In the genomic region with DNA sequence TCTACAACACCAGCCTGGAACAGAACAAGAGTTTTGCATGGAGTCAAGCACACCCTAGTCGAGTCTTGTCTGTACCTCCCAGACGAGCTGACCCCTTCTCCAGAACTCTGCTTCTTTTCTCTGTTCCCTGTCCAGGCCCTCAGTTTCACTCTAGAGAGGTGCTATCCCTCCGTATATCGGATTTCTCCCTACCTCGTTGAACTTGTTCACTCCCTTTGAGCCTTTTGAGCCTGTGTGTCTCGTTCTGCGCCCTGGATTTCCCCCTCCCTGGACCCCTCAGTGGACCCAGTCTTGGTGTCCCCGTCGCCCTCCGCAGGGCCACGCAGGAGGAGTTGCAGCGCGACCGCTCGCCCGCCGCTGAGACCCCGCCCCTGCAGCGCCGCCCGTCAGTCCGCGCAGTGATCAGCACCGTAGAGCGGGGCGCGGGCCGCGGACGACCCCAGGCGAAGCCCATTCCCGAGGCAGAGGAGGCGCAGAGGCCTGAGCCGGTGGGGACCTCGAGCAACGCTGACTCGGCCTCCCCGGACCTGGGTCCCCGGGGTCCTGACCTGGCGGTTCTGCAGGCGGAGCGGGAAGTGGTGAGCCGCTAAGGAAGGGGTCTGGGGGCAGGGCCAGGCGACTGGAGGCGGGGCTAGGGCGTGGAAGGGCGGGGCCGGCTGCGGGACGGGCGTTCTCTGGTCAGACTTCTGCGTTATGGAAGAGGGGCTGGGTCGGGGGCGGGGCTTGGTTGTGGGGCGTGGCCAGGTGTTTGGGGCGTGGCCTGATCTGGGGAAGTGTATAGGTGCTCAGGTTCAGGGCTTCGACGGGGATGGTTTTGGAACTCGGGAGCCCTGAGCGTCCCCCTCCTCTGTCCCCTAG, we compare ENCODE assay signal across 1 cellular context.
TF ChIP-seq lines count a peak whose summit lies in the region.

No MANE protein-coding gene starts in this region.

TF ChIP-seq in HepG2, 621 proteins besides CTCF, POLR2A, EP300 and RAD21 (continued from another document):
- TF ChIP-seq ZSCAN25 (CRISPR knock-in tag; IDR thresholded peaks at IDR 0.05) (peak; percentile 42; the same call in 1 of the 2 replicates), ZNF777 (CRISPR knock-in tag; IDR thresholded peaks at IDR 0.05) (peak; percentile 45; the same call in 1 of the 2 replicates), ZNF605 (CRISPR knock-in tag; IDR thresholded peaks at IDR 0.05) (peak; percentile 68), ZBTB7B (CRISPR knock-in tag; IDR thresholded peaks at IDR 0.05) (peak; percentile 73; the same call in 1 of the 2 replicates), HIVEP1 (CRISPR knock-in tag; IDR thresholded peaks at IDR 0.05) (peak; percentile 60; the same call in 1 of the 2 replicates), HDAC1 (CRISPR knock-in tag; IDR thresholded peaks at IDR 0.05) (peak; percentile 35; the same call in 1 of the 2 replicates), ARID2 (CRISPR knock-in tag; IDR thresholded peaks at IDR 0.05; ENCODE audit: borderline replicate concordance) (no peak), SAP130 (CRISPR knock-in tag; IDR thresholded peaks at IDR 0.05; ENCODE audit: low read depth) (peak; percentile 45; the same call in 1 of the 2 replicates), NRL (CRISPR knock-in tag; IDR thresholded peaks at IDR 0.05; ENCODE audit: borderline replicate concordance) (no peak), ZFP90 (CRISPR knock-in tag; IDR thresholded peaks at IDR 0.05; ENCODE audit: borderline replicate concordance) (peak; percentile 20; the same call in 1 of the 2 replicates), ZNF44 (CRISPR knock-in tag; IDR thresholded peaks at IDR 0.05) (0 out of 2 replicates have a peak, but pooled peaks have one; percentile 44), ZNF556 (CRISPR knock-in tag; IDR thresholded peaks at IDR 0.05; ENCODE audit: borderline replicate concordance) (0 out of 2 replicates have a peak, but pooled peaks have one; percentile 26)
- TF ChIP-seq, protein P1, sequence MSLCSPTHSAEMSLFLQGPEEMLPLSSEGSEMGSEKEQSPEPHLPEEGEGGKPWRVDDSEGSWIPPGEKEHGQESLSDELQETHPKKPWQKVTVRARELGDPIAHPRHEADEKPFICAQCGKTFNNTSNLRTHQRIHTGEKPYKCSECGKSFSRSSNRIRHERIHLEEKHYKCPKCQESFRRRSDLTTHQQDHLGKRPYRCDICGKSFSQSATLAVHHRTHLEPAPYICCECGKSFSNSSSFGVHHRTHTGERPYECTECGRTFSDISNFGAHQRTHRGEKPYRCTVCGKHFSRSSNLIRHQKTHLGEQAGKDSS (CRISPR knock-in tag; IDR thresholded peaks at IDR 0.05; ENCODE audit: borderline replicate concordance, low read depth) = 0 out of 2 replicates have a peak, but pooled peaks have one; percentile 45
- TF ChIP-seq, protein P2, sequence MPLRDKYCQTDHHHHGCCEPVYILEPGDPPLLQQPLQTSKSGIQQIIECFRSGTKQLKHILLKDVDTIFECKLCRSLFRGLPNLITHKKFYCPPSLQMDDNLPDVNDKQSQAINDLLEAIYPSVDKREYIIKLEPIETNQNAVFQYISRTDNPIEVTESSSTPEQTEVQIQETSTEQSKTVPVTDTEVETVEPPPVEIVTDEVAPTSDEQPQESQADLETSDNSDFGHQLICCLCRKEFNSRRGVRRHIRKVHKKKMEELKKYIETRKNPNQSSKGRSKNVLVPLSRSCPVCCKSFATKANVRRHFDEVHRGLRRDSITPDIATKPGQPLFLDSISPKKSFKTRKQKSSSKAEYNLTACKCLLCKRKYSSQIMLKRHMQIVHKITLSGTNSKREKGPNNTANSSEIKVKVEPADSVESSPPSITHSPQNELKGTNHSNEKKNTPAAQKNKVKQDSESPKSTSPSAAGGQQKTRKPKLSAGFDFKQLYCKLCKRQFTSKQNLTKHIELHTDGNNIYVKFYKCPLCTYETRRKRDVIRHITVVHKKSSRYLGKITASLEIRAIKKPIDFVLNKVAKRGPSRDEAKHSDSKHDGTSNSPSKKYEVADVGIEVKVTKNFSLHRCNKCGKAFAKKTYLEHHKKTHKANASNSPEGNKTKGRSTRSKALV (CRISPR knock-in tag; IDR thresholded peaks at IDR 0.05) = no peak
- TF ChIP-seq, protein P3, sequence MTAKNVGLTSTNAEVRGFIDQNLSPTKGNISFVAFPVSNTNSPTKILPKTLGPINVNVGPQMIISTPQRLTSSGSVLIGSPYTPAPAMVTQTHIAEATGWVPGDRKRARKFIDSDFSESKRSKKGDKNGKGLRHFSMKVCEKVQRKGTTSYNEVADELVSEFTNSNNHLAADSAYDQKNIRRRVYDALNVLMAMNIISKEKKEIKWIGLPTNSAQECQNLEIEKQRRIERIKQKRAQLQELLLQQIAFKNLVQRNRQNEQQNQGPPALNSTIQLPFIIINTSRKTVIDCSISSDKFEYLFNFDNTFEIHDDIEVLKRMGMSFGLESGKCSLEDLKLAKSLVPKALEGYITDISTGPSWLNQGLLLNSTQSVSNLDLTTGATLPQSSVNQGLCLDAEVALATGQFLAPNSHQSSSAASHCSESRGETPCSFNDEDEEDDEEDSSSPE (CRISPR knock-in tag; IDR thresholded peaks at IDR 0.05) = 0 out of 2 replicates have a peak, but pooled peaks have one; percentile 24
- TF ChIP-seq, protein P4, sequence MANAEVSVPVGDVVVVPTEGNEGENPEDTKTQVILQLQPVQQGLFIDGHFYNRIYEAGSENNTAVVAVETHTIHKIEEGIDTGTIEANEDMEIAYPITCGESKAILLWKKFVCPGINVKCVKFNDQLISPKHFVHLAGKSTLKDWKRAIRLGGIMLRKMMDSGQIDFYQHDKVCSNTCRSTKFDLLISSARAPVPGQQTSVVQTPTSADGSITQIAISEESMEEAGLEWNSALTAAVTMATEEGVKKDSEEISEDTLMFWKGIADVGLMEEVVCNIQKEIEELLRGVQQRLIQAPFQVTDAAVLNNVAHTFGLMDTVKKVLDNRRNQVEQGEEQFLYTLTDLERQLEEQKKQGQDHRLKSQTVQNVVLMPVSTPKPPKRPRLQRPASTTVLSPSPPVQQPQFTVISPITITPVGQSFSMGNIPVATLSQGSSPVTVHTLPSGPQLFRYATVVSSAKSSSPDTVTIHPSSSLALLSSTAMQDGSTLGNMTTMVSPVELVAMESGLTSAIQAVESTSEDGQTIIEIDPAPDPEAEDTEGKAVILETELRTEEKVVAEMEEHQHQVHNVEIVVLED (CRISPR knock-in tag; IDR thresholded peaks at IDR 0.05; ENCODE audit: borderline replicate concordance) = peak; percentile 23; the same call in 1 of the 2 replicates
- TF ChIP-seq, protein P5, sequence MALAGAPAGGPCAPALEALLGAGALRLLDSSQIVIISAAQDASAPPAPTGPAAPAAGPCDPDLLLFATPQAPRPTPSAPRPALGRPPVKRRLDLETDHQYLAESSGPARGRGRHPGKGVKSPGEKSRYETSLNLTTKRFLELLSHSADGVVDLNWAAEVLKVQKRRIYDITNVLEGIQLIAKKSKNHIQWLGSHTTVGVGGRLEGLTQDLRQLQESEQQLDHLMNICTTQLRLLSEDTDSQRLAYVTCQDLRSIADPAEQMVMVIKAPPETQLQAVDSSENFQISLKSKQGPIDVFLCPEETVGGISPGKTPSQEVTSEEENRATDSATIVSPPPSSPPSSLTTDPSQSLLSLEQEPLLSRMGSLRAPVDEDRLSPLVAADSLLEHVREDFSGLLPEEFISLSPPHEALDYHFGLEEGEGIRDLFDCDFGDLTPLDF (CRISPR knock-in tag; IDR thresholded peaks at IDR 0.05) = no peak
- TF ChIP-seq, protein P6, sequence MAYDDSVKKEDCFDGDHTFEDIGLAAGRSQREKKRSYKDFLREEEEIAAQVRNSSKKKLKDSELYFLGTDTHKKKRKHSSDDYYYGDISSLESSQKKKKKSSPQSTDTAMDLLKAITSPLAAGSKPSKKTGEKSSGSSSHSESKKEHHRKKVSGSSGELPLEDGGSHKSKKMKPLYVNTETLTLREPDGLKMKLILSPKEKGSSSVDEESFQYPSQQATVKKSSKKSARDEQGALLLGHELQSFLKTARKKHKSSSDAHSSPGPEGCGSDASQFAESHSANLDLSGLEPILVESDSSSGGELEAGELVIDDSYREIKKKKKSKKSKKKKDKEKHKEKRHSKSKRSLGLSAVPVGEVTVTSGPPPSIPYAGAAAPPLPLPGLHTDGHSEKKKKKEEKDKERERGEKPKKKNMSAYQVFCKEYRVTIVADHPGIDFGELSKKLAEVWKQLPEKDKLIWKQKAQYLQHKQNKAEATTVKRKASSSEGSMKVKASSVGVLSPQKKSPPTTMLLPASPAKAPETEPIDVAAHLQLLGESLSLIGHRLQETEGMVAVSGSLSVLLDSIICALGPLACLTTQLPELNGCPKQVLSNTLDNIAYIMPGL (CRISPR knock-in tag; IDR thresholded peaks at IDR 0.05; ENCODE audit: borderline replicate concordance in 1 of 2, low read depth in 1 of 2) = peak in 1 of 2 experiments; percentile 59; a peak in 2 of 4 replicates
- TF ChIP-seq, protein P7, sequence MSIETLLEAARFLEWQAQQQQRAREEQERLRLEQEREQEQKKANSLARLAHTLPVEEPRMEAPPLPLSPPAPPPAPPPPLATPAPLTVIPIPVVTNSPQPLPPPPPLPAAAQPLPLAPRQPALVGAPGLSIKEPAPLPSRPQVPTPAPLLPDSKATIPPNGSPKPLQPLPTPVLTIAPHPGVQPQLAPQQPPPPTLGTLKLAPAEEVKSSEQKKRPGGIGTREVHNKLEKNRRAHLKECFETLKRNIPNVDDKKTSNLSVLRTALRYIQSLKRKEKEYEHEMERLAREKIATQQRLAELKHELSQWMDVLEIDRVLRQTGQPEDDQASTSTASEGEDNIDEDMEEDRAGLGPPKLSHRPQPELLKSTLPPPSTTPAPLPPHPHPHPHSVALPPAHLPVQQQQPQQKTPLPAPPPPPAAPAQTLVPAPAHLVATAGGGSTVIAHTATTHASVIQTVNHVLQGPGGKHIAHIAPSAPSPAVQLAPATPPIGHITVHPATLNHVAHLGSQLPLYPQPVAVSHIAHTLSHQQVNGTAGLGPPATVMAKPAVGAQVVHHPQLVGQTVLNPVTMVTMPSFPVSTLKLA (IDR thresholded peaks at IDR 0.05) = no peak
- TF ChIP-seq, protein P8, sequence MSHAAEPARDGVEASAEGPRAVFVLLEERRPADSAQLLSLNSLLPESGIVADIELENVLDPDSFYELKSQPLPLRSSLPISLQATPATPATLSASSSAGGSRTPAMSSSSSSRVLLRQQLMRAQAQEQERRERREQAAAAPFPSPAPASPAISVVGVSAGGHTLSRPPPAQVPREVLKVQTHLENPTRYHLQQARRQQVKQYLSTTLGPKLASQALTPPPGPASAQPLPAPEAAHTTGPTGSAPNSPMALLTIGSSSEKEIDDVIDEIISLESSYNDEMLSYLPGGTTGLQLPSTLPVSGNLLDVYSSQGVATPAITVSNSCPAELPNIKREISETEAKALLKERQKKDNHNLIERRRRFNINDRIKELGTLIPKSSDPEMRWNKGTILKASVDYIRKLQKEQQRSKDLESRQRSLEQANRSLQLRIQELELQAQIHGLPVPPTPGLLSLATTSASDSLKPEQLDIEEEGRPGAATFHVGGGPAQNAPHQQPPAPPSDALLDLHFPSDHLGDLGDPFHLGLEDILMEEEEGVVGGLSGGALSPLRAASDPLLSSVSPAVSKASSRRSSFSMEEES (CRISPR knock-in tag; IDR thresholded peaks at IDR 0.05) = no peak
